In the genomic region with DNA sequence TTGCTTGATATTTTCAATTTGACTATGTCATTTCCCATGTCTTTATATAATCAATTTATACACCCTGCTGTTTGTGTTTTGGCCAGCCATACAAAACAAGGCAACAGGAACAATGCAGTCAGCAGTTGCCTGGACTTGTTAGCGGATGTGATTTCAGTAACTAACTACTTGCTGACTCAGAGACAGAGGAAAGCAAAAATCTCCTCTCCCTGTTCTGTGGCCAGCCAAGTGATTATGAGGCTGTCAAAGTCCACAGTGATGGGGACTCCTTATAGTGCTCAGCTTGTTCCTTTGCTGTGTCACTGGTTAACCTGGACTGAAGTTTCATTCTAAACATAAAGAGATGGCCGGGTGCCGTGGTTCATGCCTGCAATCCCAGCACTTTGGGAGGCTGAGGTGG, we compare ENCODE assay signal across 11 cellular contexts. TPM values are rescaled to one million over a fixed set of nuclear protein-coding genes. Genes with fewer than 3 reads are reported as not detected.
DNase-seq lines count a peak whose midpoint lies in the region; ATAC-seq and TF ChIP-seq lines count a peak whose summit lies in the region.
"Had no signal": no experiment of that assay in that cellular context is flagged by ENCODE, and none has a peak within 500 bp of the region (broad histone marks: within the 10 kb centered on the region; RNA-seq: fewer than 3 reads in every experiment).

No MANE protein-coding gene starts in this region.

- H3K27ac ChIP-seq in CD8-positive, alpha-beta memory T cell (ENCODE audit: low read depth, low read length) = no peak overlapping the region
- H3K27ac ChIP-seq: C4-2B had no signal

- POLR2A ChIA-PET in CD8-positive, alpha-beta memory T cell (lab: Charles Lee) = no interaction called here

- CTCF ChIA-PET in CD8-positive, alpha-beta memory T cell (lab: Charles Lee) = no interaction called here

- no peaks in the 10 kb centered on the region for H3K4me1 ChIP-seq in CD8-positive, alpha-beta memory T cell (ENCODE audit: insufficient read depth, low read length)

- H3K4me3 ChIP-seq in choroid plexus epithelial cell (ENCODE audit: low read depth, low read length) = no peak overlapping the region
- no peak overlapping the region for H3K4me3 ChIP-seq in CD8-positive, alpha-beta memory T cell (ENCODE audit: low read length)

- no peak overlapping the region for H3K27ac Mint-ChIP-seq in natural killer cell
- H3K27ac Mint-ChIP-seq in CD8-positive, alpha-beta memory T cell = no peak overlapping the region
- H3K27ac Mint-ChIP-seq: natural killer cell treated with Interleukin-12 subunit alpha and Interleukin-12 subunit beta and Interleukin-15 and Interleukin-18, amount 100 ng/mL, for 72 hours had no signal

- TF ChIP-seq CTCF in choroid plexus epithelial cell (conservative IDR thresholded peaks at IDR 0.05; ENCODE audit: low read depth, low read length) (no peak), natural killer cell (IDR thresholded peaks at IDR 0.05) (no peak)

- no peaks in the 10 kb centered on the region for H3K27me3 ChIP-seq in CD8-positive, alpha-beta memory T cell (ENCODE audit: insufficient read depth, low read length, poor library complexity, severe bottlenecking)

- H3K9me3 Mint-ChIP-seq in natural killer cell = no peaks in the 10 kb centered on the region
- H3K9me3 Mint-ChIP-seq in CD8-positive, alpha-beta memory T cell = no peaks in the 10 kb centered on the region
- H3K9me3 Mint-ChIP-seq: natural killer cell treated with Interleukin-12 subunit alpha and Interleukin-12 subunit beta and Interleukin-15 and Interleukin-18, amount 100 ng/mL, for 72 hours had no signal

- DNase-seq in Ammon's horn (ENCODE audit: low spot score) (peak; percentile 13), LHCN-M2 (ENCODE audit: low read depth) (peak; percentile 84), choroid plexus epithelial cell (ENCODE audit: low read depth) (peak; percentile 85), left lobe of liver (ENCODE audit: low spot score) (no peak), NCI-H2171 (lab: John Stamatoyannopoulos, UW) (no peak), cortex of kidney (lab: John Stamatoyannopoulos, UW) (no peak), natural killer cell (no peak)
- no peak for DNase-seq in CD8-positive, alpha-beta memory T cell
- DNase-seq: stimulated activated CD4-positive, alpha-beta T cell treated with anti-CD3 and anti-CD28 coated beads, Interleukin-2, amount 100 ng/mL, for 24 hours had no signal

- peak; percentile 37 for ATAC-seq in left lobe of liver
- no peak for ATAC-seq in natural killer cell
- ATAC-seq: natural killer cell treated with Interleukin-12 subunit alpha and Interleukin-12 subunit beta and Interleukin-15 and Interleukin-18, amount 100 ng/mL, for 72 hours had no signal

- no peaks in the 10 kb centered on the region for H3K36me3 ChIP-seq in CD8-positive, alpha-beta memory T cell (ENCODE audit: insufficient read depth, low read length)

- H3K27me3 Mint-ChIP-seq in natural killer cell (ENCODE audit: low read depth in 2 of 2) = peaks cover 12 to 18% of the 10 kb centered on the region in 2 donors
- H3K27me3 Mint-ChIP-seq in CD8-positive, alpha-beta memory T cell = peaks cover 0 to 15% of the 10 kb centered on the region in 2 donors

- peaks cover 9 to 11% of the 10 kb centered on the region in 2 donors for H3K4me1 Mint-ChIP-seq in natural killer cell
- H3K4me1 Mint-ChIP-seq in CD8-positive, alpha-beta memory T cell = no peaks in the 10 kb centered on the region

- intact Hi-C loops in natural killer cell (cut with micrococcal nuclease) = no loop called here

- no peaks in the 10 kb centered on the region for H3K36me3 Mint-ChIP-seq in natural killer cell
- no peaks in the 10 kb centered on the region for H3K36me3 Mint-ChIP-seq in CD8-positive, alpha-beta memory T cell
- H3K36me3 Mint-ChIP-seq: natural killer cell treated with Interleukin-12 subunit alpha and Interleukin-12 subunit beta and Interleukin-15 and Interleukin-18, amount 100 ng/mL, for 72 hours had no signal

- H3K4me3 Mint-ChIP-seq in natural killer cell = no peak overlapping the region
- no peak overlapping the region for H3K4me3 Mint-ChIP-seq in CD8-positive, alpha-beta memory T cell
- H3K4me3 Mint-ChIP-seq: natural killer cell treated with Interleukin-12 subunit alpha and Interleukin-12 subunit beta and Interleukin-15 and Interleukin-18, amount 100 ng/mL, for 72 hours had no signal

- no peaks in the 10 kb centered on the region for H3K9me3 ChIP-seq in CD8-positive, alpha-beta memory T cell (ENCODE audit: low read length)

RNA-seq across cellular contexts. Expression of a gene that starts 32.6 kb away (rescaled TPM):
- total RNA-seq in LHCN-M2 (2014; rRNA removed) (220 and 259 TPM in 2 replicates), left lobe of liver (214 TPM), natural killer cell (100 to 1,000 TPM in 2 of 3 donors, 10 to 100 TPM in 1; 99.8 to 119 (median 116) TPM)
- 199 TPM for polyA plus RNA-seq in LHCN-M2 (2012)
- 10 to 100 TPM; 58.5 to 60.1 TPM for total RNA-seq in CD8-positive, alpha-beta memory T cell
- polyA plus RNA-seq in CD8-positive, alpha-beta memory T cell = 58.8 TPM

RNA-seq across cellular contexts. Expression of a gene that starts 34.4 kb away (rescaled TPM):
- 5.6 and 7.2 TPM in 2 replicates for total RNA-seq in LHCN-M2 (2014; rRNA removed)
- polyA plus RNA-seq in LHCN-M2 (2012) = 1.6 TPM
- total RNA-seq in left lobe of liver = 5.8 TPM
- total RNA-seq in natural killer cell = 10 to 100 TPM; 10.3 to 13.1 (median 12.5) TPM
- 10 to 100 TPM; 16.0 to 17.7 TPM for total RNA-seq in CD8-positive, alpha-beta memory T cell
- 2.8 TPM for polyA plus RNA-seq in CD8-positive, alpha-beta memory T cell

Comparison
In these comparisons a context has a peak if more than half of its experiments do, and no peak if none do; other contexts are left out.
1. DNase-seq: peak in Ammon's horn (single experiment), LHCN-M2 (single experiment) and choroid plexus epithelial cell (single experiment); none in left lobe of liver (single experiment), NCI-H2171 (single experiment), cortex of kidney (single experiment), natural killer cell (single experiment) and CD8-positive, alpha-beta memory T cell (0 of 5).